Comparison of ENCODE assay signal across 1 cellular context in the genomic region with DNA sequence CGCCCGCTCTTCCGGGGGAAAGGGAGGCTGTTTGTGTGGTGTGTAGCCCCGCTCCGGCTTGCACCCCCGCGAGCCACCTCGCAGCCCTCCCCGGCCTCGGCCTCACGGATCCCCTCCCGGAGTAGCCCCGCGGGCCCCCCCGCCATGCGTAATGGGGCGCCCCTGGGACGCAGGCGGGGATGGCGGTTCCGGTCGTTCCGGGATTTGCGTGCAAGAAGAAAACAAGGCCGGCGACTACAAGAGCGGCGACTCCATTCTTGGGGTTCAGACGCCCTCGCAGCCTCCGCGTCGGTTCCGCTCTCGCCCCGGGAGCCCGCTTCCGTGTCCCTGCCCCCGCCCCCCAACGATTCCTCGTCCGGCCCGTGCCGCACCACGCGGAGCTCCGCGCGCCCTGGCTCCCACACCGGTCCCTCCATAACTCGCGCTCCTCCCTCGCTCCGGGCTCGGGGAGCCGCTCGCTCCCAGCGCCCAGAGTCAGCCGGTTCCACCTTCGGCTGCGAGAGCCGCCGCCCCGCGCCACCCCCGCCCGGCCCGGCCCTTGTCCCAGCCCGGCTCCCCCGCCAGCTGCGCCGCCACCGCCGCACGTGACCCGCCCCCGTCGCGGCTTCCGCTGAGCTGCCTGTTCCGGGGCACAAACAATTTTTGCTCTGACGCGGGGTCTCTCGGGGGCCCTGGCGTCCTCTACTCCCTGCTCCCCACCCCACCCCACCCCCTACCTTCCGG.
TF ChIP-seq lines count a peak whose summit lies in the region.

No MANE protein-coding gene starts in this region.

TF ChIP-seq in HEK293, 187 proteins besides CTCF, POLR2A, EP300 and RAD21 (continued from another document and continues in another):
- TF ChIP-seq, protein P1, sequence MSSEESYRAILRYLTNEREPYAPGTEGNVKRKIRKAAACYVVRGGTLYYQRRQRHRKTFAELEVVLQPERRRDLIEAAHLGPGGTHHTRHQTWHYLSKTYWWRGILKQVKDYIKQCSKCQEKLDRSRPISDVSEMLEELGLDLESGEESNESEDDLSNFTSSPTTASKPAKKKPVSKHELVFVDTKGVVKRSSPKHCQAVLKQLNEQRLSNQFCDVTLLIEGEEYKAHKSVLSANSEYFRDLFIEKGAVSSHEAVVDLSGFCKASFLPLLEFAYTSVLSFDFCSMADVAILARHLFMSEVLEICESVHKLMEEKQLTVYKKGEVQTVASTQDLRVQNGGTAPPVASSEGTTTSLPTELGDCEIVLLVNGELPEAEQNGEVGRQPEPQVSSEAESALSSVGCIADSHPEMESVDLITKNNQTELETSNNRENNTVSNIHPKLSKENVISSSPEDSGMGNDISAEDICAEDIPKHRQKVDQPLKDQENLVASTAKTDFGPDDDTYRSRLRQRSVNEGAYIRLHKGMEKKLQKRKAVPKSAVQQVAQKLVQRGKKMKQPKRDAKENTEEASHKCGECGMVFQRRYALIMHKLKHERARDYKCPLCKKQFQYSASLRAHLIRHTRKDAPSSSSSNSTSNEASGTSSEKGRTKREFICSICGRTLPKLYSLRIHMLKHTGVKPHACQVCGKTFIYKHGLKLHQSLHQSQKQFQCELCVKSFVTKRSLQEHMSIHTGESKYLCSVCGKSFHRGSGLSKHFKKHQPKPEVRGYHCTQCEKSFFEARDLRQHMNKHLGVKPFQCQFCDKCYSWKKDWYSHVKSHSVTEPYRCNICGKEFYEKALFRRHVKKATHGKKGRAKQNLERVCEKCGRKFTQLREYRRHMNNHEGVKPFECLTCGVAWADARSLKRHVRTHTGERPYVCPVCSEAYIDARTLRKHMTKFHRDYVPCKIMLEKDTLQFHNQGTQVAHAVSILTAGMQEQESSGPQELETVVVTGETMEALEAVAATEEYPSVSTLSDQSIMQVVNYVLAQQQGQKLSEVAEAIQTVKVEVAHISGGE (tag by site-specific recombination; conservative IDR thresholded peaks at IDR 0.05; ENCODE audit: low read depth) = peak; percentile 32; the same call in 1 of the 2 replicates
- TF ChIP-seq TCF7L2 (IDR thresholded peaks at IDR 0.05; ENCODE audit: borderline replicate concordance, low read depth, low read length) = no peak
- TF ChIP-seq GLIS1 (tag by site-specific recombination; IDR thresholded peaks at IDR 0.05) = peak; percentile 80
- TF ChIP-seq, protein P2, sequence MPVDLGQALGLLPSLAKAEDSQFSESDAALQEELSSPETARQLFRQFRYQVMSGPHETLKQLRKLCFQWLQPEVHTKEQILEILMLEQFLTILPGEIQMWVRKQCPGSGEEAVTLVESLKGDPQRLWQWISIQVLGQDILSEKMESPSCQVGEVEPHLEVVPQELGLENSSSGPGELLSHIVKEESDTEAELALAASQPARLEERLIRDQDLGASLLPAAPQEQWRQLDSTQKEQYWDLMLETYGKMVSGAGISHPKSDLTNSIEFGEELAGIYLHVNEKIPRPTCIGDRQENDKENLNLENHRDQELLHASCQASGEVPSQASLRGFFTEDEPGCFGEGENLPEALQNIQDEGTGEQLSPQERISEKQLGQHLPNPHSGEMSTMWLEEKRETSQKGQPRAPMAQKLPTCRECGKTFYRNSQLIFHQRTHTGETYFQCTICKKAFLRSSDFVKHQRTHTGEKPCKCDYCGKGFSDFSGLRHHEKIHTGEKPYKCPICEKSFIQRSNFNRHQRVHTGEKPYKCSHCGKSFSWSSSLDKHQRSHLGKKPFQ (tag by site-specific recombination; IDR thresholded peaks at IDR 0.05) = no peak
- TF ChIP-seq, protein P3, sequence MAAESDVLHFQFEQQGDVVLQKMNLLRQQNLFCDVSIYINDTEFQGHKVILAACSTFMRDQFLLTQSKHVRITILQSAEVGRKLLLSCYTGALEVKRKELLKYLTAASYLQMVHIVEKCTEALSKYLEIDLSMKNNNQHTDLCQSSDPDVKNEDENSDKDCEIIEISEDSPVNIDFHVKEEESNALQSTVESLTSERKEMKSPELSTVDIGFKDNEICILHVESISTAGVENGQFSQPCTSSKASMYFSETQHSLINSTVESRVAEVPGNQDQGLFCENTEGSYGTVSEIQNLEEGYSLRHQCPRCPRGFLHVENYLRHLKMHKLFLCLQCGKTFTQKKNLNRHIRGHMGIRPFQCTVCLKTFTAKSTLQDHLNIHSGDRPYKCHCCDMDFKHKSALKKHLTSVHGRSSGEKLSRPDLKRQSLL (tag by site-specific recombination; IDR thresholded peaks at IDR 0.05) = peak; percentile 60; the same call in 1 of the 2 replicates
- TF ChIP-seq, protein P4, sequence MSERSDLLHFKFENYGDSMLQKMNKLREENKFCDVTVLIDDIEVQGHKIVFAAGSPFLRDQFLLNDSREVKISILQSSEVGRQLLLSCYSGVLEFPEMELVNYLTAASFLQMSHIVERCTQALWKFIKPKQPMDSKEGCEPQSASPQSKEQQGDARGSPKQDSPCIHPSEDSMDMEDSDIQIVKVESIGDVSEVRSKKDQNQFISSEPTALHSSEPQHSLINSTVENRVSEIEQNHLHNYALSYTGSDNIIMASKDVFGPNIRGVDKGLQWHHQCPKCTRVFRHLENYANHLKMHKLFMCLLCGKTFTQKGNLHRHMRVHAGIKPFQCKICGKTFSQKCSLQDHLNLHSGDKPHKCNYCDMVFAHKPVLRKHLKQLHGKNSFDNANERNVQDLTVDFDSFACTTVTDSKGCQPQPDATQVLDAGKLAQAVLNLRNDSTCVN (tag by site-specific recombination; optimal IDR thresholded peaks at IDR 0.05) = peak; percentile 81
- TF ChIP-seq GFI1B (tag by site-specific recombination; IDR thresholded peaks at IDR 0.05) = no peak
- TF ChIP-seq KLF1 (tag by site-specific recombination; IDR thresholded peaks at IDR 0.05) = no peak; the same call in 1 of the 2 replicates
- TF ChIP-seq, protein P5, sequence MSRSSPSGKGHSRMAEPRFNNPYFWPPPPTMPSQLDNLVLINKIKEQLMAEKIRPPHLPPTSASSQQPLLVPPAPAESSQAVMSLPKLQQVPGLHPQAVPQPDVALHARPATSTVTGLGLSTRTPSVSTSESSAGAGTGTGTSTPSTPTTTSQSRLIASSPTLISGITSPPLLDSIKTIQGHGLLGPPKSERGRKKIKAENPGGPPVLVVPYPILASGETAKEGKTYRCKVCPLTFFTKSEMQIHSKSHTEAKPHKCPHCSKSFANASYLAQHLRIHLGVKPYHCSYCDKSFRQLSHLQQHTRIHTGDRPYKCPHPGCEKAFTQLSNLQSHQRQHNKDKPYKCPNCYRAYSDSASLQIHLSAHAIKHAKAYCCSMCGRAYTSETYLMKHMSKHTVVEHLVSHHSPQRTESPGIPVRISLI (tag by site-specific recombination; IDR thresholded peaks at IDR 0.05) = no peak
- TF ChIP-seq, protein P6, sequence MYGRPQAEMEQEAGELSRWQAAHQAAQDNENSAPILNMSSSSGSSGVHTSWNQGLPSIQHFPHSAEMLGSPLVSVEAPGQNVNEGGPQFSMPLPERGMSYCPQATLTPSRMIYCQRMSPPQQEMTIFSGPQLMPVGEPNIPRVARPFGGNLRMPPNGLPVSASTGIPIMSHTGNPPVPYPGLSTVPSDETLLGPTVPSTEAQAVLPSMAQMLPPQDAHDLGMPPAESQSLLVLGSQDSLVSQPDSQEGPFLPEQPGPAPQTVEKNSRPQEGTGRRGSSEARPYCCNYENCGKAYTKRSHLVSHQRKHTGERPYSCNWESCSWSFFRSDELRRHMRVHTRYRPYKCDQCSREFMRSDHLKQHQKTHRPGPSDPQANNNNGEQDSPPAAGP (tag by site-specific recombination; IDR thresholded peaks at IDR 0.05) = no peak
- peak; percentile 89 for TF ChIP-seq ZNF394 (tag by site-specific recombination; IDR thresholded peaks at IDR 0.05; ENCODE audit: borderline replicate concordance)
- TF ChIP-seq, protein P7, sequence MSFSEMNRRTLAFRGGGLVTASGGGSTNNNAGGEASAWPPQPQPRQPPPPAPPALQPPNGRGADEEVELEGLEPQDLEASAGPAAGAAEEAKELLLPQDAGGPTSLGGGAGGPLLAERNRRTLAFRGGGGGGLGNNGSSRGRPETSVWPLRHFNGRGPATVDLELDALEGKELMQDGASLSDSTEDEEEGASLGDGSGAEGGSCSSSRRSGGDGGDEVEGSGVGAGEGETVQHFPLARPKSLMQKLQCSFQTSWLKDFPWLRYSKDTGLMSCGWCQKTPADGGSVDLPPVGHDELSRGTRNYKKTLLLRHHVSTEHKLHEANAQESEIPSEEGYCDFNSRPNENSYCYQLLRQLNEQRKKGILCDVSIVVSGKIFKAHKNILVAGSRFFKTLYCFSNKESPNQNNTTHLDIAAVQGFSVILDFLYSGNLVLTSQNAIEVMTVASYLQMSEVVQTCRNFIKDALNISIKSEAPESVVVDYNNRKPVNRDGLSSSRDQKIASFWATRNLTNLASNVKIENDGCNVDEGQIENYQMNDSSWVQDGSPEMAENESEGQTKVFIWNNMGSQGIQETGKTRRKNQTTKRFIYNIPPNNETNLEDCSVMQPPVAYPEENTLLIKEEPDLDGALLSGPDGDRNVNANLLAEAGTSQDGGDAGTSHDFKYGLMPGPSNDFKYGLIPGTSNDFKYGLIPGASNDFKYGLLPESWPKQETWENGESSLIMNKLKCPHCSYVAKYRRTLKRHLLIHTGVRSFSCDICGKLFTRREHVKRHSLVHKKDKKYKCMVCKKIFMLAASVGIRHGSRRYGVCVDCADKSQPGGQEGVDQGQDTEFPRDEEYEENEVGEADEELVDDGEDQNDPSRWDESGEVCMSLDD (tag by site-specific recombination; IDR thresholded peaks at IDR 0.05) = peak; percentile 93
- TF ChIP-seq ZNF555 (tag by site-specific recombination; conservative IDR thresholded peaks at IDR 0.05) = no peak
- TF ChIP-seq ZNF175 (tag by site-specific recombination; IDR thresholded peaks at IDR 0.05) = no peak
- TF ChIP-seq ZNF610 (tag by site-specific recombination; IDR thresholded peaks at IDR 0.05; ENCODE audit: borderline replicate concordance) = no peak
- TF ChIP-seq, protein P8, sequence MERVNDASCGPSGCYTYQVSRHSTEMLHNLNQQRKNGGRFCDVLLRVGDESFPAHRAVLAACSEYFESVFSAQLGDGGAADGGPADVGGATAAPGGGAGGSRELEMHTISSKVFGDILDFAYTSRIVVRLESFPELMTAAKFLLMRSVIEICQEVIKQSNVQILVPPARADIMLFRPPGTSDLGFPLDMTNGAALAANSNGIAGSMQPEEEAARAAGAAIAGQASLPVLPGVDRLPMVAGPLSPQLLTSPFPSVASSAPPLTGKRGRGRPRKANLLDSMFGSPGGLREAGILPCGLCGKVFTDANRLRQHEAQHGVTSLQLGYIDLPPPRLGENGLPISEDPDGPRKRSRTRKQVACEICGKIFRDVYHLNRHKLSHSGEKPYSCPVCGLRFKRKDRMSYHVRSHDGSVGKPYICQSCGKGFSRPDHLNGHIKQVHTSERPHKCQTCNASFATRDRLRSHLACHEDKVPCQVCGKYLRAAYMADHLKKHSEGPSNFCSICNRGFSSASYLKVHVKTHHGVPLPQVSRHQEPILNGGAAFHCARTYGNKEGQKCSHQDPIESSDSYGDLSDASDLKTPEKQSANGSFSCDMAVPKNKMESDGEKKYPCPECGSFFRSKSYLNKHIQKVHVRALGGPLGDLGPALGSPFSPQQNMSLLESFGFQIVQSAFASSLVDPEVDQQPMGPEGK (tag by site-specific recombination; IDR thresholded peaks at IDR 0.05) = peak; percentile 66
- TF ChIP-seq ZNF670 (tag by site-specific recombination; IDR thresholded peaks at IDR 0.05; ENCODE audit: low read depth) = no peak
- TF ChIP-seq ZNF791 (tag by site-specific recombination; IDR thresholded peaks at IDR 0.05) = no peak
- TF ChIP-seq ZNF521 (tag by site-specific recombination; IDR thresholded peaks at IDR 0.05) = no peak
- TF ChIP-seq ZNF623 (tag by site-specific recombination; IDR thresholded peaks at IDR 0.05) = no peak
- no peak for TF ChIP-seq ZNF2 (tag by site-specific recombination; IDR thresholded peaks at IDR 0.05)
- no peak for TF ChIP-seq ZNF19 (tag by site-specific recombination; IDR thresholded peaks at IDR 0.05; ENCODE audit: low read depth)
- no peak for TF ChIP-seq ZNF302 (tag by site-specific recombination; IDR thresholded peaks at IDR 0.05; ENCODE audit: low read depth)
- TF ChIP-seq ZBTB20 (tag by site-specific recombination; IDR thresholded peaks at IDR 0.05) = peak; percentile 81
- TF ChIP-seq ZNF707 (tag by site-specific recombination; IDR thresholded peaks at IDR 0.05) = no peak
- TF ChIP-seq ZNF629 (tag by site-specific recombination; IDR thresholded peaks at IDR 0.05) = no peak
- TF ChIP-seq, protein P9, sequence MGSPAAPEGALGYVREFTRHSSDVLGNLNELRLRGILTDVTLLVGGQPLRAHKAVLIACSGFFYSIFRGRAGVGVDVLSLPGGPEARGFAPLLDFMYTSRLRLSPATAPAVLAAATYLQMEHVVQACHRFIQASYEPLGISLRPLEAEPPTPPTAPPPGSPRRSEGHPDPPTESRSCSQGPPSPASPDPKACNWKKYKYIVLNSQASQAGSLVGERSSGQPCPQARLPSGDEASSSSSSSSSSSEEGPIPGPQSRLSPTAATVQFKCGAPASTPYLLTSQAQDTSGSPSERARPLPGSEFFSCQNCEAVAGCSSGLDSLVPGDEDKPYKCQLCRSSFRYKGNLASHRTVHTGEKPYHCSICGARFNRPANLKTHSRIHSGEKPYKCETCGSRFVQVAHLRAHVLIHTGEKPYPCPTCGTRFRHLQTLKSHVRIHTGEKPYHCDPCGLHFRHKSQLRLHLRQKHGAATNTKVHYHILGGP (tag by site-specific recombination; IDR thresholded peaks at IDR 0.05) = no peak
- TF ChIP-seq, protein P10, sequence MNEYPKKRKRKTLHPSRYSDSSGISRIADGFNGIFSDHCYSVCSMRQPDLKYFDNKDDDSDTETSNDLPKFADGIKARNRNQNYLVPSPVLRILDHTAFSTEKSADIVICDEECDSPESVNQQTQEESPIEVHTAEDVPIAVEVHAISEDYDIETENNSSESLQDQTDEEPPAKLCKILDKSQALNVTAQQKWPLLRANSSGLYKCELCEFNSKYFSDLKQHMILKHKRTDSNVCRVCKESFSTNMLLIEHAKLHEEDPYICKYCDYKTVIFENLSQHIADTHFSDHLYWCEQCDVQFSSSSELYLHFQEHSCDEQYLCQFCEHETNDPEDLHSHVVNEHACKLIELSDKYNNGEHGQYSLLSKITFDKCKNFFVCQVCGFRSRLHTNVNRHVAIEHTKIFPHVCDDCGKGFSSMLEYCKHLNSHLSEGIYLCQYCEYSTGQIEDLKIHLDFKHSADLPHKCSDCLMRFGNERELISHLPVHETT (tag by site-specific recombination; IDR thresholded peaks at IDR 0.05) = no peak
- TF ChIP-seq OSR2 (tag by site-specific recombination; IDR thresholded peaks at IDR 0.05) = peak; percentile 19; the same call in 1 of the 2 replicates
- no peak for TF ChIP-seq ZNF48 (tag by site-specific recombination; IDR thresholded peaks at IDR 0.05)
- TF ChIP-seq ZNF292 (tag by site-specific recombination; IDR thresholded peaks at IDR 0.05; ENCODE audit: borderline replicate concordance, low read depth) = no peak
- TF ChIP-seq ZNF112 (tag by site-specific recombination; IDR thresholded peaks at IDR 0.05) = no peak
- no peak for TF ChIP-seq ZNF544 (tag by site-specific recombination; IDR thresholded peaks at IDR 0.05)
- no peak for TF ChIP-seq ZNF140 (tag by site-specific recombination; IDR thresholded peaks at IDR 0.05)
- TF ChIP-seq, protein P11, sequence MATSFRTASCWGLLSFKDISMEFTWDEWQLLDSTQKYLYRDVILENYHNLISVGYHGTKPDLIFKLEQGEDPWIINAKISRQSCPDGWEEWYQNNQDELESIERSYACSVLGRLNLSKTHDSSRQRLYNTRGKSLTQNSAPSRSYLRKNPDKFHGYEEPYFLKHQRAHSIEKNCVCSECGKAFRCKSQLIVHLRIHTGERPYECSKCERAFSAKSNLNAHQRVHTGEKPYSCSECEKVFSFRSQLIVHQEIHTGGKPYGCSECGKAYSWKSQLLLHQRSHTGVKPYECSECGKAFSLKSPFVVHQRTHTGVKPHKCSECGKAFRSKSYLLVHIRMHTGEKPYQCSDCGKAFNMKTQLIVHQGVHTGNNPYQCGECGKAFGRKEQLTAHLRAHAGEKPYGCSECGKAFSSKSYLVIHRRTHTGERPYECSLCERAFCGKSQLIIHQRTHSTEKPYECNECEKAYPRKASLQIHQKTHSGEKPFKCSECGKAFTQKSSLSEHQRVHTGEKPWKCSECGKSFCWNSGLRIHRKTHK (tag by site-specific recombination; IDR thresholded peaks at IDR 0.05) = no peak
- no peak for TF ChIP-seq ZNF664 (tag by site-specific recombination; IDR thresholded peaks at IDR 0.05)
- 0 out of 2 replicates have a peak, but pooled peaks have one; percentile 18 for TF ChIP-seq MEIS1 (CRISPR knock-in tag; IDR thresholded peaks at IDR 0.05; ENCODE audit: borderline replicate concordance)
